In the genomic region with DNA sequence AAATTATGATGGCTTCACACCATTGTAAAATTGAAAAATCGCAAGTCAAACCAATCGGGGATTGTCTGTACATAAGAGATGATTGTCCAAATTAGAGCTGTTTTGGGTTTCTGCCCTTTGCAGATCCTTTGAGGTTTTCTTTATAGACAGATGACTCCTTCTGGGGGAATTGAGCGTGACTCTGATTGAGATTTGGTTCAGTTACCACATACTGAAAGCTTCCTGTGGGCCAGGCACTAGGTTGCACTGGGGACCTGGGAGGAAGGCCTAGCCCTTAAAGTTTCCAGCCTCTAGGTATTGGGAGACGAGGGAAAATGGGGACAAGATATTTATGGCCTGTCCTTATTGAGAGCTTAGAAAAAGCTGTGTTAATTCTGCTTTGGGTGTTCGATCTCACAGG, we compare ENCODE assay signal across 17 cellular contexts.
"Had no signal": no experiment of that assay in that cellular context is flagged by ENCODE, and none has a peak within 500 bp of the region (broad histone marks: within the 10 kb centered on the region; RNA-seq: fewer than 3 reads in every experiment).

No MANE protein-coding gene starts in this region.

- H3K27me3 Mint-ChIP-seq: memory B cell had no signal

- ATAC-seq: gastrocnemius medialis, heart right ventricle had no signal

- DNase-seq: activated CD8-positive, alpha-beta memory T cell treated with anti-CD3 and anti-CD28 coated beads for 24 hours; activated gamma-delta T cell treated with Interleukin-2 at 50 U/mL for 16 hours; adrenal gland; caudate nucleus; effector CD8-positive, alpha-beta T cell; gastrocnemius medialis; heart right ventricle; islet precursor cell; left lung; ovary; stimulated activated CD4-positive, alpha-beta T cell treated with anti-CD3 and anti-CD28 coated beads, Interleukin-12 subunit alpha, Interleukin-12 subunit beta, amount 100 ng/mL, for 4 hours; stimulated activated naive CD4-positive, alpha-beta T cell treated with Interleukin-2 at 50 U/mL for 16 hours; testis had no signal

- H3K4me1 ChIP-seq: neural progenitor cell had no signal

- H3K4me1 Mint-ChIP-seq: neural progenitor cell had no signal

- H3K9me3 ChIP-seq: adrenal gland, gastrocnemius medialis, heart right ventricle, left lung, ovary, testis had no signal

- H3K4me3 ChIP-seq: adrenal gland, coronary artery, gastrocnemius medialis, heart right ventricle, left lung, neural progenitor cell, ovary, testis had no signal

- H3K9me3 Mint-ChIP-seq: memory B cell had no signal

- H3K27ac Mint-ChIP-seq: memory B cell, neural progenitor cell had no signal

- H3K27me3 ChIP-seq: adrenal gland, gastrocnemius medialis, heart right ventricle, left lung, neural progenitor cell, ovary, testis had no signal

- H3K27ac ChIP-seq: adrenal gland, coronary artery, epithelial cell of prostate, heart right ventricle, left lung, neural progenitor cell, ovary, testis had no signal

- H3K36me3 ChIP-seq: adrenal gland, gastrocnemius medialis, neural progenitor cell, ovary had no signal

- H3K4me3 Mint-ChIP-seq: memory B cell, neural progenitor cell had no signal
